Comparison of ENCODE assay signal across 7 cellular contexts in genomic region chr11:36376315-36376887, GRCh38.
DNase-seq lines count a peak whose midpoint lies in the region; FAIRE-seq and TF ChIP-seq lines count a peak whose summit lies in the region.

No MANE protein-coding gene starts in this region.

- H3K4me1 ChIP-seq in GM23248 (ENCODE audit: insufficient read depth), result peaks cover 19% of the 10 kb centered on the region
- peaks cover 20% of the 10 kb centered on the region for H3K4me1 ChIP-seq in SJSA1 (replicated peaks)
- peaks cover 10% of the 10 kb centered on the region for H3K4me1 ChIP-seq in endothelial cell of umbilical vein (ENCODE audit: control insufficient read depth, extremely low read depth, insufficient read depth, low read length)
- peaks cover 25 to 52% of the 10 kb centered on the region in 2 donors for H3K4me1 ChIP-seq in mucosa of rectum (ENCODE audit: control insufficient read depth in 2 of 2, insufficient read depth in 2 of 2, low read length in 2 of 2)
- H3K4me1 ChIP-seq in vagina, result peaks cover 26% of the 10 kb centered on the region

- in situ Hi-C loops in GM23248 (cut with MboI), result no loop called here

- H3K9me2 ChIP-seq in GM23248 (ENCODE audit: insufficient read depth), result no peaks in the 10 kb centered on the region

- H3K79me2 ChIP-seq in GM23248 (ENCODE audit: insufficient read depth) (peaks cover 41% of the 10 kb centered on the region), endothelial cell of umbilical vein (ENCODE audit: control insufficient read depth, insufficient read depth, low read length) (no peaks in the 10 kb centered on the region)

- peak overlapping the region; percentile 77 for H2AFZ ChIP-seq in GM23248
- H2AFZ ChIP-seq in endothelial cell of umbilical vein (ENCODE audit: low read depth, low read length), result peak overlapping the region; percentile 77

- H3K9ac ChIP-seq in GM23248 (peak overlapping the region; percentile 79), endothelial cell of umbilical vein (replicated peaks; ENCODE audit: extremely low read depth, insufficient read depth, low read length) (no peak overlapping the region), mucosa of rectum (ENCODE audit: low read depth in 1 of 2, low read length in 2 of 2) (peak overlapping the region; percentile 83 to 87)

- dilution Hi-C loops in endothelial cell of umbilical vein (cut with MboI; ENCODE audit: extremely low pct_ligation_motif_present, low sequenced_read_pairs), result no loop called here

- DNase-seq in GM23248, result peak; percentile 60
- DNase-seq in SJSA1 (ENCODE audit: low read depth in 1 of 2, low spot score in 2 of 2), result peak; percentile 54 to 61
- DNase-seq in endothelial cell of umbilical vein (ENCODE audit: low read depth, low spot score), result peak; percentile 25
- DNase-seq in vagina (ENCODE audit: extremely low spot score in 2 of 2), result no peak
- DNase-seq in NCI-H2196 treated with DMSO at 0.1 percent for 48 hours (lab: John Stamatoyannopoulos, UW; ENCODE audit: unreplicated experiment), result no peak
- no peak for DNase-seq in SK-N-DZ (ENCODE audit: low spot score)

- 0 out of 2 replicates have a peak, but pooled peaks cover 4% of the 10 kb centered on the region for H4K20me1 ChIP-seq in GM23248 (ENCODE audit: insufficient read depth)
- no peaks in the 10 kb centered on the region for H4K20me1 ChIP-seq in endothelial cell of umbilical vein (replicated peaks; ENCODE audit: control insufficient read depth, extremely low read depth, insufficient read depth, low read length)

- FAIRE-seq in endothelial cell of umbilical vein (lab: Jason Lieb, UNC), result peak; percentile 74

- 0 out of 2 replicates have a peak overlapping the region, but pooled peaks have one; percentile 13 for H3K27ac ChIP-seq in GM23248
- peak overlapping the region; percentile 56 for H3K27ac ChIP-seq in SJSA1
- no peak overlapping the region for H3K27ac ChIP-seq in endothelial cell of umbilical vein (ENCODE audit: insufficient read depth, low read depth, low read length)
- H3K27ac ChIP-seq in mucosa of rectum (ENCODE audit: low read depth in 2 of 2, low read length in 2 of 2), result peak overlapping the region; percentile 79 to 89
- H3K27ac ChIP-seq in vagina, result peak overlapping the region; percentile 83

- POLR2A ChIA-PET in endothelial cell of umbilical vein (lab: Charles Lee), result interaction anchor here (0.8 kb wide), 1 partner anchor 124 kb away, joined by 7 read pairs; no protein-coding TSS in a partner anchor

- TF ChIP-seq POLR2A in endothelial cell of umbilical vein (IDR thresholded peaks at IDR 0.05; ENCODE audit: low read depth, low read length), result no peak
- peak in 1 of 2 donors; percentile 36 for TF ChIP-seq POLR2A in vagina (IDR thresholded peaks at IDR 0.05)

- TF ChIP-seq CTCF in endothelial cell of umbilical vein (IDR thresholded peaks at IDR 0.05; ENCODE audit: extremely low read depth in 1 of 2, insufficient read depth in 1 of 2, low read depth in 1 of 2, low read length in 2 of 2) (no peak), vagina (IDR thresholded peaks at IDR 0.05) (no peak)

- BruUV-seq in endothelial cell of umbilical vein (replicated peaks; lab: Mats Ljungman, UMichigan), result no TSS peak

- 0 to 2% methylated on average over 3 to 46 of the region's 46 CpGs for WGBS in GM23248 (ENCODE audit: low coverage in 1 of 2, low lambda C conversion rate in 2 of 2, missing lambda C conversion rate in 2 of 2), 2 experiments

- H3K4me3 ChIP-seq in GM23248 (peak overlapping the region; percentile 89), SJSA1 (peak overlapping the region; percentile 71), endothelial cell of umbilical vein (replicated peaks in 1 of 3; ENCODE audit: insufficient read depth in 1 of 3, low read depth in 1 of 3, low read length in 3 of 3) (peak overlapping the region; percentile 53 to 74 (median 69)), mucosa of rectum (ENCODE audit: low read length in 2 of 2) (peak overlapping the region; percentile 83 to 93), vagina (peak overlapping the region; percentile 71 to 74)

- CTCF ChIA-PET in endothelial cell of umbilical vein (lab: Charles Lee), result interaction anchor here (0.6 to 6.1 kb wide), 25 partner anchors 9 to 165 kb away, joined by 3 to 61 read pairs (median 6); partner anchors contain the start of genes COMMD9 and TRAF6

- H3K9me3 ChIP-seq in GM23248 (ENCODE audit: low read depth) (no peaks in the 10 kb centered on the region), SJSA1 (replicated peaks) (no peaks in the 10 kb centered on the region), endothelial cell of umbilical vein (replicated peaks; ENCODE audit: control insufficient read depth, insufficient read depth, low read length) (no peaks in the 10 kb centered on the region), mucosa of rectum (ENCODE audit: control insufficient read depth in 2 of 2, low read length in 2 of 2) (no peaks in the 10 kb centered on the region), vagina (no peaks in the 10 kb centered on the region)

- no peaks in the 10 kb centered on the region for H3K9me1 ChIP-seq in endothelial cell of umbilical vein (replicated peaks; ENCODE audit: control insufficient read depth, extremely low read depth, insufficient read depth, low read length)

- H3K36me3 ChIP-seq in GM23248 (ENCODE audit: low read depth) (no peaks in the 10 kb centered on the region), SJSA1 (peaks cover 46% of the 10 kb centered on the region), endothelial cell of umbilical vein (ENCODE audit: control insufficient read depth in 2 of 2, extremely low read depth in 1 of 2, insufficient read depth in 2 of 2, low read length in 2 of 2) (peaks cover 0 to 3% of the 10 kb centered on the region in 2 experiments), mucosa of rectum (ENCODE audit: control insufficient read depth in 2 of 2, insufficient read depth in 2 of 2, low read length in 2 of 2) (peaks cover 13 to 15% of the 10 kb centered on the region in 2 donors), vagina (no peaks in the 10 kb centered on the region)

- H3F3A ChIP-seq in GM23248 (ENCODE audit: insufficient read depth), result peaks cover 17% of the 10 kb centered on the region; the same call in 1 of the 2 replicates

- H3K4me2 ChIP-seq in GM23248 (ENCODE audit: unreplicated experiment), result peak overlapping the region; percentile 78
- H3K4me2 ChIP-seq in endothelial cell of umbilical vein (ENCODE audit: insufficient read depth, low read length), result peak overlapping the region; percentile 85

- H3K27me3 ChIP-seq in GM23248 (replicated peaks; ENCODE audit: insufficient read depth) (no peaks in the 10 kb centered on the region), SJSA1 (replicated peaks) (no peaks in the 10 kb centered on the region), endothelial cell of umbilical vein (ENCODE audit: control insufficient read depth in 2 of 2, insufficient read depth in 2 of 2, low read length in 2 of 2) (peaks cover 19 to 20% of the 10 kb centered on the region in 2 experiments), mucosa of rectum (ENCODE audit: control insufficient read depth in 2 of 2, insufficient read depth in 2 of 2, low read length in 2 of 2) (no peaks in the 10 kb centered on the region), vagina (no peaks in the 10 kb centered on the region)

- intact Hi-C loops in endothelial cell of umbilical vein (cut with micrococcal nuclease) (loop anchor here (1.0 to 2.0 kb wide), 3 partner anchors 32 to 84 kb away; no protein-coding TSS in a partner anchor), vagina (cut with DNase I) (no loop called here)

TF ChIP-seq in endothelial cell of umbilical vein, 7 proteins besides CTCF, POLR2A, EP300 and RAD21:
- no peak for TF ChIP-seq JUN (IDR thresholded peaks at IDR 0.05; ENCODE audit: borderline replicate concordance, insufficient read depth, insufficient read length, low read depth)
- TF ChIP-seq FOS (IDR thresholded peaks at IDR 0.05; ENCODE audit: borderline replicate concordance, insufficient read depth, low read length), result no peak
- TF ChIP-seq POLR2AphosphoS5 (IDR thresholded peaks at IDR 0.05; ENCODE audit: insufficient read depth, low read depth, low read length), result no peak

Comparison
In these comparisons a context has a peak if more than half of its experiments do, and no peak if none do; other contexts are left out.
1. DNase-seq: peak in GM23248 (single experiment), SJSA1 (2 of 2) and endothelial cell of umbilical vein (single experiment); none in vagina (0 of 2), NCI-H2196 treated with DMSO at 0.1 percent for 48 hours (single experiment) and SK-N-DZ (single experiment).
2. Peak in every context shown above with its lines, with median percentiles within 50 percentile points of each other: H3K4me3 ChIP-seq.